Comparison of ENCODE assay signal across 11 cellular contexts in genomic region chr5:68544656-68545565, GRCh38.
DNase-seq lines count a peak whose midpoint lies in the region; ATAC-seq and TF ChIP-seq lines count a peak whose summit lies in the region.
"Had no signal": no experiment of that assay in that cellular context is flagged by ENCODE, and none has a peak within 500 bp of the region (broad histone marks: within the 10 kb centered on the region; RNA-seq: fewer than 3 reads in every experiment).

No MANE protein-coding gene starts in this region.

- H3K4me3 ChIP-seq in GM23338 (no peak overlapping the region), PC-3 (ENCODE audit: low read length) (no peak overlapping the region), fibroblast of mammary gland (ENCODE audit: control insufficient read depth, low read depth, low read length) (no peak overlapping the region), rectal smooth muscle tissue (ENCODE audit: low read length) (no peak overlapping the region)

- H2AFZ ChIP-seq in GM23338 (peak overlapping the region; percentile 56; the same call in 1 of the 2 replicates), PC-3 (ENCODE audit: low read length) (no peak overlapping the region)

- no peak overlapping the region for H3K9ac ChIP-seq in PC-3 (ENCODE audit: low read length)
- H3K9ac ChIP-seq in rectal smooth muscle tissue (ENCODE audit: low read length), result no peak overlapping the region

- intact Hi-C loops in PC-3 (cut with micrococcal nuclease), result no loop called here

- H3K36me3 ChIP-seq in GM23338 (ENCODE audit: insufficient read depth) (no peaks in the 10 kb centered on the region), PC-3 (ENCODE audit: low read depth, low read length) (no peaks in the 10 kb centered on the region), rectal smooth muscle tissue (ENCODE audit: control insufficient read depth, insufficient read depth, low read length) (no peaks in the 10 kb centered on the region)

- H3K9me3 ChIP-seq in PC-3 (ENCODE audit: low read length), result no peaks in the 10 kb centered on the region

- H3K27ac ChIP-seq in GM23338 (ENCODE audit: low read depth), result no peak overlapping the region
- H3K27ac ChIP-seq in PC-3 (ENCODE audit: low read length), result no peak overlapping the region
- peak overlapping the region; percentile 71 for H3K27ac ChIP-seq in rectal smooth muscle tissue (ENCODE audit: low read depth, low read length)

- ATAC-seq in GM23338 (no peak), PC-3 (peak; percentile 49), HG02623 (IDR thresholded peaks at IDR 0.05; ENCODE audit: unreplicated experiment) (no peak), HG03354 (IDR thresholded peaks at IDR 0.05; ENCODE audit: poor library complexity, severe bottlenecking, unreplicated experiment) (no peak)

- peaks cover 5% of the 10 kb centered on the region; the same call in 1 of the 2 replicates for H3K9me2 ChIP-seq in GM23338 (ENCODE audit: insufficient read depth)
- H3K9me2 ChIP-seq in PC-3 (replicated peaks; ENCODE audit: low read length), result no peaks in the 10 kb centered on the region

- CTCF ChIA-PET in PC-3 (lab: Charles Lee), result no interaction called here

- POLR2A ChIA-PET in PC-3 (lab: Charles Lee; ENCODE audit: unreplicated experiment), result no interaction called here

- no peaks in the 10 kb centered on the region for H3K36me3 Mint-ChIP-seq in GM23338 (ENCODE audit: low read depth)
- H3K36me3 Mint-ChIP-seq: activated naive CD8-positive, alpha-beta T cell had no signal

- no peaks in the 10 kb centered on the region for H3K79me2 ChIP-seq in GM23338 (replicated peaks; ENCODE audit: insufficient read depth)
- no peaks in the 10 kb centered on the region for H3K79me2 ChIP-seq in PC-3 (ENCODE audit: low read length)

- peaks cover 14% of the 10 kb centered on the region for H3K4me1 Mint-ChIP-seq in GM23338

- no peaks in the 10 kb centered on the region for H3K9me3 Mint-ChIP-seq in GM23338

- no peaks in the 10 kb centered on the region for H3K27me3 ChIP-seq in GM23338 (ENCODE audit: insufficient read depth)
- peaks cover 6% of the 10 kb centered on the region; the same call in 1 of the 2 replicates for H3K27me3 ChIP-seq in PC-3 (ENCODE audit: low read length)
- H3K27me3 ChIP-seq in rectal smooth muscle tissue (ENCODE audit: control insufficient read depth, insufficient read depth, low read length), result no peaks in the 10 kb centered on the region

- H3K4me2 ChIP-seq in GM23338 (no peak overlapping the region), PC-3 (ENCODE audit: low read length) (peak overlapping the region; percentile 41)

- H3F3A ChIP-seq in GM23338 (replicated peaks; ENCODE audit: low read depth) (no peaks in the 10 kb centered on the region), PC-3 (ENCODE audit: low read length, unreplicated experiment) (no peaks in the 10 kb centered on the region)

- H3K4me3 Mint-ChIP-seq in GM23338, result no peak overlapping the region
- H3K4me3 Mint-ChIP-seq: activated naive CD8-positive, alpha-beta T cell had no signal

- TF ChIP-seq CTCF in GM23338 (conservative IDR thresholded peaks at IDR 0.05; ENCODE audit: low read depth in 2 of 2) (no peak), PC-3 (conservative IDR thresholded peaks at IDR 0.05; ENCODE audit: low read depth, low read length) (no peak), fibroblast of mammary gland (conservative IDR thresholded peaks at IDR 0.05; ENCODE audit: control insufficient read depth, insufficient read depth, low read depth, low read length) (no peak)

- no peaks in the 10 kb centered on the region for H4K20me1 ChIP-seq in GM23338 (replicated peaks; ENCODE audit: insufficient read depth)
- no peaks in the 10 kb centered on the region for H4K20me1 ChIP-seq in PC-3 (ENCODE audit: low read length)

- no peak overlapping the region for H3K27ac Mint-ChIP-seq in GM23338
- H3K27ac Mint-ChIP-seq: activated naive CD8-positive, alpha-beta T cell had no signal

- DNase-seq in GM23338 (ENCODE audit: low spot score), result no peak
- peak; percentile 53 for DNase-seq in PC-3
- DNase-seq in fibroblast of mammary gland (ENCODE audit: low read depth), result peak; percentile 22
- DNase-seq in activated CD4-positive, alpha-beta T cell treated with anti-CD3 and anti-CD28 coated beads for 1 hour, result no peak
- DNase-seq: DMS 273 treated with DMSO at 0.1 percent for 48 hours; NCI-H1105; stimulated activated CD4-positive, alpha-beta T cell treated with anti-CD3 and anti-CD28 coated beads, Interleukin-12 subunit alpha, Interleukin-12 subunit beta, amount 100 ng/mL, for 4 hours had no signal

- BruUV-seq in PC-3 (replicated peaks; lab: Mats Ljungman, UMichigan), result no TSS peak

- H3K4me1 ChIP-seq in GM23338 (ENCODE audit: insufficient read depth), result peaks cover 6% of the 10 kb centered on the region; the same call in 1 of the 2 replicates
- 0 out of 2 replicates have a peak, but pooled peaks cover 13% of the 10 kb centered on the region for H3K4me1 ChIP-seq in PC-3 (ENCODE audit: insufficient read depth, low read length)
- H3K4me1 ChIP-seq in rectal smooth muscle tissue (ENCODE audit: control insufficient read depth, insufficient read depth, low read length), result peaks cover 4% of the 10 kb centered on the region

- no peaks in the 10 kb centered on the region for H3K27me3 Mint-ChIP-seq in GM23338 (ENCODE audit: insufficient read depth, low read depth, poor library complexity)

TF ChIP-seq in GM23338, 12 proteins besides CTCF, POLR2A, EP300 and RAD21:
- TF ChIP-seq STAT1 (IDR thresholded peaks at IDR 0.05; ENCODE audit: unreplicated experiment) (no peak), EZH2phosphoT487 (IDR thresholded peaks at IDR 0.05; ENCODE audit: unreplicated experiment) (no peak), NANOG (IDR thresholded peaks at IDR 0.05; ENCODE audit: borderline replicate concordance) (no peak), EZH2 (IDR thresholded peaks at IDR 0.05; ENCODE audit: low read depth, unreplicated experiment) (no peak), POLR2AphosphoS5 (IDR thresholded peaks at IDR 0.05; ENCODE audit: low read depth) (no peak)
- TF ChIP-seq, protein P1, sequence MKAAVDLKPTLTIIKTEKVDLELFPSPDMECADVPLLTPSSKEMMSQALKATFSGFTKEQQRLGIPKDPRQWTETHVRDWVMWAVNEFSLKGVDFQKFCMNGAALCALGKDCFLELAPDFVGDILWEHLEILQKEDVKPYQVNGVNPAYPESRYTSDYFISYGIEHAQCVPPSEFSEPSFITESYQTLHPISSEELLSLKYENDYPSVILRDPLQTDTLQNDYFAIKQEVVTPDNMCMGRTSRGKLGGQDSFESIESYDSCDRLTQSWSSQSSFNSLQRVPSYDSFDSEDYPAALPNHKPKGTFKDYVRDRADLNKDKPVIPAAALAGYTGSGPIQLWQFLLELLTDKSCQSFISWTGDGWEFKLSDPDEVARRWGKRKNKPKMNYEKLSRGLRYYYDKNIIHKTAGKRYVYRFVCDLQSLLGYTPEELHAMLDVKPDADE (IDR thresholded peaks at IDR 0.05), result no peak

Comparison
In these comparisons a context has a peak if more than half of its experiments do, and no peak if none do; other contexts are left out.
1. DNase-seq: peak in PC-3 (single experiment) and fibroblast of mammary gland (single experiment); none in GM23338 (single experiment) and activated CD4-positive, alpha-beta T cell treated with anti-CD3 and anti-CD28 coated beads for 1 hour (single experiment).